Comparison of ENCODE assay signal across 22 cellular contexts in genomic region chr11:133029096-133029495, GRCh38.
DNase-seq lines count a peak whose midpoint lies in the region; ATAC-seq, FAIRE-seq and TF ChIP-seq lines count a peak whose summit lies in the region.
"Had no signal": no experiment of that assay in that cellular context is flagged by ENCODE, and none has a peak within 500 bp of the region (broad histone marks: within the 10 kb centered on the region; RNA-seq: fewer than 3 reads in every experiment).

No MANE protein-coding gene starts in this region.

- DNase-seq in NCI-H345 (lab: John Stamatoyannopoulos, UW) (peak; percentile 18), NCI-H345 treated with DMSO at 0.1 percent for 48 hours (lab: John Stamatoyannopoulos, UW; ENCODE audit: unreplicated experiment) (no peak), astrocyte (ENCODE audit: low read depth) (peak; percentile 4), DMS53 (lab: John Stamatoyannopoulos, UW) (no peak), 8988T (no peak)
- DNase-seq: CD4-positive, CD25-positive, alpha-beta regulatory T cell; CD8-positive, alpha-beta memory T cell; COR-L47; DMS 273 treated with DMSO at 0.1 percent for 48 hours; GDM1; H9; IMR-90 had no signal

- H3K27me3 ChIP-seq in astrocyte (ENCODE audit: insufficient read depth, low read length) = peaks cover 10% of the 10 kb centered on the region
- H3K27me3 ChIP-seq: BLaER1 treated with 17β-estradiol and CSF1 and Interleukin-3, amounts not matched to agents 10 nM and 100 nM had no signal

- H3K4me2 ChIP-seq in astrocyte (ENCODE audit: low read length) = no peak overlapping the region
- H3K4me2 ChIP-seq: BLaER1 treated with 17β-estradiol and CSF1 and Interleukin-3, amounts not matched to agents 10 nM and 100 nM had no signal

- ATAC-seq in HG03342 (IDR thresholded peaks at IDR 0.05; ENCODE audit: unreplicated experiment) = no peak
- ATAC-seq in GM18505 (IDR thresholded peaks at IDR 0.05; ENCODE audit: unreplicated experiment) = no peak
- ATAC-seq: K562 had no signal

- TF ChIP-seq CTCF in astrocyte (IDR thresholded peaks at IDR 0.05; ENCODE audit: insufficient read depth, low read depth, low read length) = no peak

- no peak overlapping the region for H3K27ac Mint-ChIP-seq in astrocyte (ENCODE audit: unreplicated experiment)
- H3K27ac Mint-ChIP-seq: B cell; CD4-positive, CD25-positive, alpha-beta regulatory T cell; CD8-positive, alpha-beta memory T cell had no signal

- TF ChIP-seq POLR2A in GM18505 (IDR thresholded peaks at IDR 0.05; ENCODE audit: borderline replicate concordance, extremely low read depth, insufficient read depth, insufficient read length) = no peak

- H3K36me3 ChIP-seq in astrocyte (ENCODE audit: insufficient read depth, low read length) (no peaks in the 10 kb centered on the region), mesodermal cell (ENCODE audit: control insufficient read depth, insufficient read depth, low read length) (no peaks in the 10 kb centered on the region)
- H3K36me3 ChIP-seq: BLaER1 treated with 17β-estradiol and CSF1 and Interleukin-3, amounts not matched to agents 10 nM and 100 nM had no signal

- H3K9ac ChIP-seq in astrocyte (ENCODE audit: low read length) = no peak overlapping the region
- H3K9ac ChIP-seq: BLaER1 treated with 17β-estradiol and CSF1 and Interleukin-3, amounts not matched to agents 10 nM and 100 nM had no signal

- H2AFZ ChIP-seq in astrocyte (ENCODE audit: low read depth, low read length) = no peak overlapping the region

- no peak overlapping the region for H3K4me3 Mint-ChIP-seq in astrocyte (ENCODE audit: unreplicated experiment)
- H3K4me3 Mint-ChIP-seq: B cell; CD4-positive, CD25-positive, alpha-beta regulatory T cell; CD8-positive, alpha-beta memory T cell; H9 had no signal

- H3K4me1 Mint-ChIP-seq in astrocyte (ENCODE audit: low read depth, unreplicated experiment) = no peaks in the 10 kb centered on the region
- H3K4me1 Mint-ChIP-seq: B cell; CD4-positive, CD25-positive, alpha-beta regulatory T cell; CD8-positive, alpha-beta memory T cell had no signal

- no peak for FAIRE-seq in astrocyte (lab: Jason Lieb, UNC)
- FAIRE-seq: GM12892, H1, K562 had no signal

- H3K27ac ChIP-seq in astrocyte (ENCODE audit: low read depth, low read length) = no peak overlapping the region
- H3K27ac ChIP-seq in mesodermal cell (ENCODE audit: low read depth, low read length, severe bottlenecking) = peak overlapping the region; percentile 44
- H3K27ac ChIP-seq: 22Rv1; BLaER1 treated with 17β-estradiol and CSF1 and Interleukin-3, amounts not matched to agents 10 nM and 100 nM; HL-60 had no signal

- 80% methylated on average over 1 of the region's 5 CpGs; no CpG with 5 or more reads in 1 of the 2 experiments for WGBS in mesodermal cell (ENCODE audit: insufficient coverage in 2 of 2), 2 experiments

- H3K36me3 Mint-ChIP-seq in astrocyte (ENCODE audit: low read depth, unreplicated experiment) = no peaks in the 10 kb centered on the region
- H3K36me3 Mint-ChIP-seq: CD4-positive, CD25-positive, alpha-beta regulatory T cell; CD8-positive, alpha-beta memory T cell had no signal

- H3K79me2 ChIP-seq in astrocyte (ENCODE audit: insufficient read depth, low read length) = no peaks in the 10 kb centered on the region

- H4K20me1 ChIP-seq in astrocyte (ENCODE audit: insufficient read depth, low read length) = no peaks in the 10 kb centered on the region
- H4K20me1 ChIP-seq: BLaER1 treated with 17β-estradiol and CSF1 and Interleukin-3, amounts not matched to agents 10 nM and 100 nM had no signal

- H3K4me3 ChIP-seq in astrocyte (ENCODE audit: insufficient read depth, low read depth, low read length) (no peak overlapping the region), mesodermal cell (ENCODE audit: extremely low read depth, insufficient read depth, low read length, poor library complexity, severe bottlenecking) (no peak overlapping the region)
- H3K4me3 ChIP-seq: BLaER1 treated with 17β-estradiol and CSF1 and Interleukin-3, amounts not matched to agents 10 nM and 100 nM; K562 had no signal

- no peaks in the 10 kb centered on the region for H3K9me3 ChIP-seq in astrocyte (ENCODE audit: insufficient read depth, low read depth, low read length)
- no peaks in the 10 kb centered on the region for H3K9me3 ChIP-seq in mesodermal cell (ENCODE audit: control insufficient read depth, low read length)
- H3K9me3 ChIP-seq: BLaER1 treated with 17β-estradiol and CSF1 and Interleukin-3, amounts not matched to agents 10 nM and 100 nM had no signal

- H3K9me3 Mint-ChIP-seq in astrocyte (ENCODE audit: unreplicated experiment) = no peaks in the 10 kb centered on the region
- H3K9me3 Mint-ChIP-seq: H9 had no signal

- no peaks in the 10 kb centered on the region for H3K4me1 ChIP-seq in astrocyte (ENCODE audit: insufficient read depth, low read length)
- H3K4me1 ChIP-seq in mesodermal cell (ENCODE audit: control insufficient read depth, insufficient read depth, low read length, poor library complexity, severe bottlenecking) = no peaks in the 10 kb centered on the region
- H3K4me1 ChIP-seq: BLaER1 treated with 17β-estradiol and CSF1 and Interleukin-3, amounts not matched to agents 10 nM and 100 nM had no signal

- peaks cover 17% of the 10 kb centered on the region for H3K27me3 Mint-ChIP-seq in astrocyte (ENCODE audit: low read depth, unreplicated experiment)
- H3K27me3 Mint-ChIP-seq: B cell; CD4-positive, CD25-positive, alpha-beta regulatory T cell; CD8-positive, alpha-beta memory T cell had no signal

Comparison
In these comparisons a context has a peak if more than half of its experiments do, and no peak if none do; other contexts are left out.
1. DNase-seq: peak in NCI-H345 (single experiment) and astrocyte (single experiment); none in NCI-H345 treated with DMSO at 0.1 percent for 48 hours (single experiment), DMS53 (single experiment) and 8988T (single experiment).